In the genomic region with DNA sequence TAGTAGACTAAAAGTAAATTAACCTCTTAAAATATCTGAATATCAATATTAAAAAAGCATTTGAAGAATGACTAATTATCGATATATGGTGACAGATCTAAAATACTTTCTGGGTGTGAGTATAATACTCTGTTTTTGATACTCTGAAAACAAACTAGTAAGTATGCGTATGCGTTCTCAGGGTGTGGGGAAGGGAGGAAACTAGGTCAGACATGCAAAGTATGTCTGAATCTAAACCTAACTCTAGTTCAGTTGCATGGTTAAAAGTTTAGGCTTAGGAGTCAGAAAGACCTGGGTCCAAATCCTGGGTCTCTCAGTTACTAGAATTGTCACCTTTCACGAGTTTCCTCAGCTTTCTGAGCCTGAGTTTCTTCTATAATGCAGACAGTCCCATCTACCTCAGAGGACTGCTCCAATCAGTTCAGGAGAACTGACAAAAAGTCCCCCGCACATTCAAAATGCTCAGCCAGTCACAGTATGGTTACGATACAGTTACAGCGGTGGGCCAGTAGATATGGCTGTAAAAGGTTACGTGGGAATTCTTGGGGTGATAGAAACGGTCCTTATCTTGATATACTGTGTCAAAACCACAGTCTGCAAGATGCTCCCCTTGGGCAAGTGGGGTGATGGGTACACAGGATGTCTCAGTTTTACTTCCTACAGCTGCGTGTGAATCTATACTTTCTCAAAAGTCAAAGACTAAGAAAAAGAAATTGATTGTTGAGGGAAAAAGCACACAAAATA, we compare ENCODE assay signal across 10 cellular contexts. TPM values are rescaled to one million over a fixed set of nuclear protein-coding genes. Genes with fewer than 3 reads are reported as not detected.
DNase-seq lines count a peak whose midpoint lies in the region; ATAC-seq and TF ChIP-seq lines count a peak whose summit lies in the region.
"Had no signal": no experiment of that assay in that cellular context is flagged by ENCODE, and none has a peak within 500 bp of the region (broad histone marks: within the 10 kb centered on the region; RNA-seq: fewer than 3 reads in every experiment).

No MANE protein-coding gene starts in this region.

- H3K27ac ChIP-seq in left ventricle myocardium inferior (replicated peaks): no peak overlapping the region
- no peak overlapping the region for H3K27ac ChIP-seq in adrenal gland

- H3K27me3 ChIP-seq in left ventricle myocardium inferior (ENCODE audit: low read depth): no peaks in the 10 kb centered on the region
- no peaks in the 10 kb centered on the region for H3K27me3 ChIP-seq in adrenal gland
- H3K27me3 ChIP-seq: heart left ventricle had no signal

- ATAC-seq in GM18909 (IDR thresholded peaks at IDR 0.05; ENCODE audit: poor library complexity, unreplicated experiment): peak; percentile 91
- ATAC-seq in HG02981 (IDR thresholded peaks at IDR 0.05; ENCODE audit: unreplicated experiment): peak; percentile 70
- ATAC-seq: heart left ventricle, Panc1 had no signal

- H3K4me3 ChIP-seq in left ventricle myocardium inferior (no peak overlapping the region), adrenal gland (no peak overlapping the region)
- H3K4me3 ChIP-seq: heart left ventricle had no signal

- intact Hi-C loops in left ventricle myocardium inferior (cut with micrococcal nuclease): no loop called here
- intact Hi-C loops in adrenal gland (cut with DNase I): no loop called here

- TF ChIP-seq CTCF in left ventricle myocardium inferior (IDR thresholded peaks at IDR 0.05; ENCODE audit: borderline replicate concordance): no peak
- no peak for TF ChIP-seq CTCF in adrenal gland (IDR thresholded peaks at IDR 0.05)

- TF ChIP-seq POLR2A in adrenal gland (IDR thresholded peaks at IDR 0.05): no peak

- H3K36me3 ChIP-seq in left ventricle myocardium inferior: peaks cover 70% of the 10 kb centered on the region
- H3K36me3 ChIP-seq in adrenal gland (replicated peaks in 1 of 2): no peaks in the 10 kb centered on the region

- DNase-seq in activated T-cell treated with anti-CD3 and anti-CD28 coated beads for 24 hours (ENCODE audit: low read depth): peak; percentile 41
- peak; percentile 58 for DNase-seq in stimulated activated CD4-positive, alpha-beta T cell treated with anti-CD3 and anti-CD28 coated beads, Interleukin-4, amount 100 ng/mL, for 24 hours
- no peak for DNase-seq in DMS53 treated with DMSO at 0.1 percent for 48 hours (lab: John Stamatoyannopoulos, UW; ENCODE audit: unreplicated experiment)
- DNase-seq in left ventricle myocardium inferior: no peak
- no peak for DNase-seq in GM19238 (ENCODE audit: insufficient read length, low spot score)
- DNase-seq in adrenal gland: no peak
- DNase-seq: heart left ventricle had no signal

- 80 to 93% (median 85%) methylated on average over 10 of the region's 10 CpGs for WGBS in adrenal gland, 4 donors

- no peaks in the 10 kb centered on the region for H3K9me3 ChIP-seq in left ventricle myocardium inferior (replicated peaks)
- H3K9me3 ChIP-seq in adrenal gland (replicated peaks in 1 of 3): no peaks in the 10 kb centered on the region
- H3K9me3 ChIP-seq: heart left ventricle had no signal

- H3K4me1 ChIP-seq in left ventricle myocardium inferior (no peaks in the 10 kb centered on the region), adrenal gland (replicated peaks in 1 of 2) (no peaks in the 10 kb centered on the region)
- H3K4me1 ChIP-seq: heart left ventricle had no signal

RNA-seq across cellular contexts. Expression of gene UNC50, which starts 29.2 kb away (rescaled TPM):
- total RNA-seq in left ventricle myocardium inferior: 32.0 TPM
- 10 to 100 TPM; 48.6 to 72.4 (median 55.1) TPM for total RNA-seq in adrenal gland
- 10 to 100 TPM; 43.5 to 75.1 (median 50.3) TPM for polyA plus RNA-seq in adrenal gland

RNA-seq across cellular contexts. Expression of gene COA5, which starts 29.3 kb away (rescaled TPM):
- total RNA-seq in left ventricle myocardium inferior (33.3 TPM), adrenal gland (10 to 100 TPM; 18.9 to 70.0 (median 36.6) TPM)
- polyA plus RNA-seq in adrenal gland: 10 to 100 TPM; 36.5 to 76.0 (median 57.0) TPM

Comparison
In these comparisons a context has a peak if more than half of its experiments do, and no peak if none do; other contexts are left out.
1. DNase-seq: peak in activated T-cell treated with anti-CD3 and anti-CD28 coated beads for 24 hours (single experiment) and stimulated activated CD4-positive, alpha-beta T cell treated with anti-CD3 and anti-CD28 coated beads, Interleukin-4, amount 100 ng/mL, for 24 hours (single experiment); none in DMS53 treated with DMSO at 0.1 percent for 48 hours (single experiment), left ventricle myocardium inferior (single experiment), GM19238 (single experiment) and adrenal gland (0 of 7).